In genomic region chr9:109600142-109600541, GRCh38 we compare ENCODE assay signal across 12 cellular contexts.
DNase-seq lines count a peak whose midpoint lies in the region; ATAC-seq, FAIRE-seq and TF ChIP-seq lines count a peak whose summit lies in the region.
"Had no signal": no experiment of that assay in that cellular context is flagged by ENCODE, and none has a peak within 500 bp of the region (broad histone marks: within the 10 kb centered on the region; RNA-seq: fewer than 3 reads in every experiment).

No MANE protein-coding gene starts in this region.

- peak; percentile 78 for DNase-seq in AG10803 (ENCODE audit: low read depth)
- peak; percentile 56 for DNase-seq in HS-5 (ENCODE audit: low read depth)
- peak; percentile 99 for DNase-seq in astrocyte of the cerebellum (ENCODE audit: low read depth)
- no peak for DNase-seq in keratinocyte (ENCODE audit: low read depth, low spot score)
- no peak for DNase-seq in germinal center (ENCODE audit: low spot score)
- DNase-seq in endothelial cell (ENCODE audit: low spot score), result no peak
- no peak for DNase-seq in NCI-H2107 treated with DMSO at 0.1 percent for 48 hours (lab: John Stamatoyannopoulos, UW; ENCODE audit: unreplicated experiment)
- DNase-seq: Karpas-422; NCI-H524 treated with DMSO at 0.1 percent for 48 hours; stimulated activated CD4-positive, alpha-beta T cell treated with anti-CD3 and anti-CD28 coated beads, Interleukin-2, amount 100 ng/mL, for 24 hours had no signal

- H3K4me3 Mint-ChIP-seq in endothelial cell (ENCODE audit: unreplicated experiment), result no peak overlapping the region
- H3K4me3 Mint-ChIP-seq: neural progenitor cell had no signal

- dilution Hi-C loops in keratinocyte (cut with MboI; ENCODE audit: extremely low pct_ligation_motif_present, low sequenced_read_pairs), result no loop called here

- no peak overlapping the region for H3K9ac ChIP-seq in keratinocyte (ENCODE audit: control insufficient read depth, extremely low read depth, insufficient read depth, low read length)
- H3K9ac ChIP-seq: neural progenitor cell had no signal

- no peaks in the 10 kb centered on the region for H3K27me3 Mint-ChIP-seq in endothelial cell (ENCODE audit: unreplicated experiment)

- no peak overlapping the region for H3K27ac Mint-ChIP-seq in endothelial cell (ENCODE audit: unreplicated experiment)
- H3K27ac Mint-ChIP-seq: neural progenitor cell had no signal

- H3K4me3 ChIP-seq in AG10803 (ENCODE audit: low read length) (no peak overlapping the region), astrocyte of the cerebellum (ENCODE audit: low read depth, low read length) (no peak overlapping the region), keratinocyte (ENCODE audit: control insufficient read depth in 2 of 3, extremely low read depth in 1 of 3, insufficient read depth in 2 of 3, low read depth in 1 of 3, low read length in 3 of 3) (no peak overlapping the region)
- H3K4me3 ChIP-seq: neural progenitor cell had no signal

- H3K9me3 Mint-ChIP-seq in endothelial cell (ENCODE audit: unreplicated experiment), result no peaks in the 10 kb centered on the region
- H3K9me3 Mint-ChIP-seq: neural progenitor cell had no signal

- no peaks in the 10 kb centered on the region for H3K9me3 ChIP-seq in keratinocyte (ENCODE audit: control insufficient read depth, low read depth, low read length)

- H3K4me1 ChIP-seq in keratinocyte (ENCODE audit: control insufficient read depth, extremely low read depth, insufficient read depth, low read length), result no peaks in the 10 kb centered on the region

- H3K27me3 ChIP-seq in keratinocyte (ENCODE audit: control insufficient read depth, extremely low read depth, insufficient read depth, low read length), result peaks cover 9% of the 10 kb centered on the region
- H3K27me3 ChIP-seq: neural progenitor cell had no signal

- H3K79me2 ChIP-seq in keratinocyte (ENCODE audit: control insufficient read depth, insufficient read depth, low read length), result no peaks in the 10 kb centered on the region

- FAIRE-seq in keratinocyte (lab: Jason Lieb, UNC), result peak; percentile 43

- no peaks in the 10 kb centered on the region for H3K9me1 ChIP-seq in keratinocyte (ENCODE audit: control insufficient read depth, extremely low read depth, insufficient read depth, low read length)

- no peaks in the 10 kb centered on the region for H4K20me1 ChIP-seq in keratinocyte (ENCODE audit: control insufficient read depth, extremely low read depth, insufficient read depth, low read length)

- ATAC-seq in HG03135 (IDR thresholded peaks at IDR 0.05; ENCODE audit: unreplicated experiment), result no peak

- no peak overlapping the region for H3K27ac ChIP-seq in keratinocyte (ENCODE audit: control insufficient read depth, insufficient read depth, low read length)
- H3K27ac ChIP-seq: neural progenitor cell had no signal

- H3K36me3 ChIP-seq in keratinocyte (ENCODE audit: control insufficient read depth in 2 of 2, extremely low read depth in 1 of 2, insufficient read depth in 2 of 2, low read length in 2 of 2), result no peaks in the 10 kb centered on the region
- H3K36me3 ChIP-seq: neural progenitor cell had no signal

- no peaks in the 10 kb centered on the region for H3K36me3 Mint-ChIP-seq in endothelial cell (ENCODE audit: low read depth, unreplicated experiment)
- H3K36me3 Mint-ChIP-seq: neural progenitor cell had no signal

- H2AFZ ChIP-seq in keratinocyte (ENCODE audit: control insufficient read depth, low read length), result no peak overlapping the region
- H2AFZ ChIP-seq: neural progenitor cell had no signal

- TF ChIP-seq CTCF in AG10803 (conservative IDR thresholded peaks at IDR 0.05; ENCODE audit: low read length) (no peak), astrocyte of the cerebellum (IDR thresholded peaks at IDR 0.05; ENCODE audit: low read depth, low read length, missing control alignments) (no peak), keratinocyte (optimal IDR thresholded peaks at IDR 0.05 in 1 of 3, IDR thresholded peaks at IDR 0.05 in 1 of 3, conservative IDR thresholded peaks at IDR 0.05 in 1 of 3; ENCODE audit: extremely low read depth in 1 of 3, insufficient read depth in 2 of 3, low read length in 3 of 3) (no peak), endothelial cell (IDR thresholded peaks at IDR 0.05; ENCODE audit: unreplicated experiment) (no peak)

- in situ Hi-C loops in astrocyte of the cerebellum (cut with HindIII; ENCODE audit: low sequenced_read_pairs), result no loop called here

- H3K4me2 ChIP-seq in keratinocyte (ENCODE audit: control insufficient read depth, extremely low read depth, insufficient read depth, low read depth, low read length), result no peak overlapping the region
- H3K4me2 ChIP-seq: neural progenitor cell had no signal

- H3K4me1 Mint-ChIP-seq in endothelial cell (ENCODE audit: unreplicated experiment), result no peaks in the 10 kb centered on the region
- H3K4me1 Mint-ChIP-seq: neural progenitor cell had no signal

Comparison
In these comparisons a context has a peak if more than half of its experiments do, and no peak if none do; other contexts are left out.
1. DNase-seq: peak in AG10803 (single experiment), HS-5 (single experiment) and astrocyte of the cerebellum (single experiment); none in keratinocyte (single experiment), germinal center (single experiment), endothelial cell (single experiment) and NCI-H2107 treated with DMSO at 0.1 percent for 48 hours (single experiment).